Comparison of ENCODE assay signal across 12 cellular contexts in genomic region chr9:116467740-116468351, GRCh38.
DNase-seq lines count a peak whose midpoint lies in the region; ATAC-seq and TF ChIP-seq lines count a peak whose summit lies in the region.
"Had no signal": no experiment of that assay in that cellular context is flagged by ENCODE, and none has a peak within 500 bp of the region (broad histone marks: within the 10 kb centered on the region; RNA-seq: fewer than 3 reads in every experiment).

No MANE protein-coding gene starts in this region.

- peaks cover 4% of the 10 kb centered on the region for H4K20me1 ChIP-seq in neural progenitor cell (ENCODE audit: low read depth)
- H4K20me1 ChIP-seq in GM23248 (ENCODE audit: insufficient read depth), result no peaks in the 10 kb centered on the region
- H4K20me1 ChIP-seq: BLaER1 treated with 17β-estradiol and CSF1 and Interleukin-3, amounts not matched to agents 10 nM and 100 nM had no signal

- H3K4me3 ChIP-seq in neural progenitor cell (no peak overlapping the region), GM23248 (no peak overlapping the region)
- H3K4me3 ChIP-seq: BLaER1 treated with 17β-estradiol and CSF1 and Interleukin-3, amounts not matched to agents 10 nM and 100 nM had no signal

- no peak overlapping the region for H3K4me3 Mint-ChIP-seq in neural progenitor cell
- H3K4me3 Mint-ChIP-seq: CD4-positive, CD25-positive, alpha-beta regulatory T cell had no signal

- H3K4me1 Mint-ChIP-seq in neural progenitor cell, result peaks cover 78% of the 10 kb centered on the region
- H3K4me1 Mint-ChIP-seq: CD4-positive, CD25-positive, alpha-beta regulatory T cell had no signal

- H3K4me2 ChIP-seq in neural progenitor cell (peak overlapping the region; percentile 4), GM23248 (ENCODE audit: unreplicated experiment) (no peak overlapping the region)
- H3K4me2 ChIP-seq: BLaER1 treated with 17β-estradiol and CSF1 and Interleukin-3, amounts not matched to agents 10 nM and 100 nM had no signal

- no peaks in the 10 kb centered on the region for H3K9me3 Mint-ChIP-seq in neural progenitor cell

- H3K79me2 ChIP-seq in neural progenitor cell (ENCODE audit: low read depth) (no peaks in the 10 kb centered on the region), GM23248 (ENCODE audit: insufficient read depth) (no peaks in the 10 kb centered on the region)

- no peaks in the 10 kb centered on the region for H3K27me3 ChIP-seq in neural progenitor cell
- H3K27me3 ChIP-seq in GM23248 (replicated peaks; ENCODE audit: insufficient read depth), result no peaks in the 10 kb centered on the region
- H3K27me3 ChIP-seq: BLaER1 treated with 17β-estradiol and CSF1 and Interleukin-3, amounts not matched to agents 10 nM and 100 nM had no signal

- in situ Hi-C loops in GM23248 (cut with MboI), result no loop called here

- H3K9me3 ChIP-seq in neural progenitor cell (ENCODE audit: low read depth), result no peaks in the 10 kb centered on the region
- H3K9me3 ChIP-seq in GM23248 (ENCODE audit: low read depth), result no peaks in the 10 kb centered on the region
- H3K9me3 ChIP-seq: BLaER1 treated with 17β-estradiol and CSF1 and Interleukin-3, amounts not matched to agents 10 nM and 100 nM had no signal

- peaks cover 4% of the 10 kb centered on the region for H3K27me3 Mint-ChIP-seq in neural progenitor cell (ENCODE audit: insufficient read depth, low read depth)
- H3K27me3 Mint-ChIP-seq: CD4-positive, CD25-positive, alpha-beta regulatory T cell had no signal

- no peak for ATAC-seq in HG03039 (IDR thresholded peaks at IDR 0.05; ENCODE audit: unreplicated experiment)
- no peak for ATAC-seq in activated CD4-positive, CD25-positive, alpha-beta regulatory T cell treated with anti-CD3 and anti-CD28 coated beads, Interleukin-2, amount 50 U/mL, for 24 hours
- ATAC-seq: HCT116 had no signal

- H3K36me3 ChIP-seq in neural progenitor cell, result no peaks in the 10 kb centered on the region
- no peaks in the 10 kb centered on the region for H3K36me3 ChIP-seq in GM23248 (ENCODE audit: low read depth)
- H3K36me3 ChIP-seq: BLaER1 treated with 17β-estradiol and CSF1 and Interleukin-3, amounts not matched to agents 10 nM and 100 nM had no signal

- H3F3A ChIP-seq in neural progenitor cell (ENCODE audit: low read depth) (peaks cover 21% of the 10 kb centered on the region), GM23248 (ENCODE audit: insufficient read depth) (no peaks in the 10 kb centered on the region)

- peaks cover under 1% of the 10 kb centered on the region for H3K36me3 Mint-ChIP-seq in neural progenitor cell

- H3K4me1 ChIP-seq in neural progenitor cell (peaks cover 53% of the 10 kb centered on the region), GM23248 (ENCODE audit: insufficient read depth) (peaks cover 8% of the 10 kb centered on the region; the same call in 1 of the 2 replicates)

- no peak overlapping the region for H3K27ac Mint-ChIP-seq in neural progenitor cell
- H3K27ac Mint-ChIP-seq: CD4-positive, CD25-positive, alpha-beta regulatory T cell had no signal

- TF ChIP-seq CTCF in neural progenitor cell (IDR thresholded peaks at IDR 0.05), result no peak

- no peaks in the 10 kb centered on the region for H3K9me2 ChIP-seq in GM23248 (ENCODE audit: insufficient read depth)

- H2AFZ ChIP-seq in neural progenitor cell (replicated peaks) (no peak overlapping the region), GM23248 (no peak overlapping the region)

- H3K9ac ChIP-seq in neural progenitor cell (no peak overlapping the region), GM23248 (no peak overlapping the region)
- H3K9ac ChIP-seq: BLaER1 treated with 17β-estradiol and CSF1 and Interleukin-3, amounts not matched to agents 10 nM and 100 nM had no signal

- H3K27ac ChIP-seq in neural progenitor cell, result no peak overlapping the region
- no peak overlapping the region for H3K27ac ChIP-seq in GM23248
- H3K27ac ChIP-seq: BLaER1 treated with 17β-estradiol and CSF1 and Interleukin-3, amounts not matched to agents 10 nM and 100 nM had no signal

- 65 to 70% methylated on average over 3 of the region's 3 CpGs for WGBS in GM23248 (ENCODE audit: low coverage in 1 of 2, low lambda C conversion rate in 2 of 2, missing lambda C conversion rate in 2 of 2), 2 experiments

- peak; percentile 4 for DNase-seq in EL
- DNase-seq in astrocyte of the hippocampus (ENCODE audit: low read depth, low spot score), result peak; percentile 56
- DNase-seq in glomerular visceral epithelial cell (ENCODE audit: extremely low spot score), result peak; percentile 33
- DNase-seq in neural progenitor cell (ENCODE audit: low spot score), result no peak
- no peak for DNase-seq in NCI-H1694 (lab: John Stamatoyannopoulos, UW)
- no peak for DNase-seq in GM23248
- DNase-seq: ACHN had no signal

Comparison
In these comparisons a context has a peak if more than half of its experiments do, and no peak if none do; other contexts are left out.
1. DNase-seq: peak in EL (single experiment), astrocyte of the hippocampus (single experiment) and glomerular visceral epithelial cell (single experiment); none in neural progenitor cell (single experiment), NCI-H1694 (single experiment) and GM23248 (single experiment).